In genomic region chr5:109937951-109938350, GRCh38 we compare ENCODE assay signal across 25 cellular contexts.
"Had no signal": no experiment of that assay in that cellular context is flagged by ENCODE, and none has a peak within 500 bp of the region (broad histone marks: within the 10 kb centered on the region; RNA-seq: fewer than 3 reads in every experiment).

No MANE protein-coding gene starts in this region.

- H3K27me3 Mint-ChIP-seq: naive thymus-derived CD8-positive, alpha-beta T cell; stimulated activated naive CD8-positive, alpha-beta T cell treated with anti-CD3 and anti-CD28 coated beads, Interleukin-15, amount 100 ng/mL, for 72 hours had no signal

- H3K36me3 ChIP-seq: gastrocnemius medialis, lower lobe of right lung, ovary, suprapubic skin, transverse colon, vagina had no signal

- H3K27ac ChIP-seq: dorsolateral prefrontal cortex, gastrocnemius medialis, lower lobe of right lung, ovary, psoas muscle, suprapubic skin, transverse colon, vagina had no signal

- H3K27me3 ChIP-seq: dorsolateral prefrontal cortex, gastrocnemius medialis, ovary, suprapubic skin, transverse colon, vagina had no signal

- DNase-seq: dorsolateral prefrontal cortex; effector CD4-positive, alpha-beta T cell; foreskin fibroblast; gastrocnemius medialis; head of caudate nucleus; left ventricle myocardium superior; lower lobe of right lung; naive thymus-derived CD8-positive, alpha-beta T cell; nephron progenitor cell; occipital lobe; ovary; posterior cingulate gyrus; psoas muscle; right cardiac atrium; stimulated activated CD4-positive, alpha-beta T cell treated with anti-CD3 and anti-CD28 coated beads, Interleukin-12 subunit alpha, Interleukin-12 subunit beta, amount 100 ng/mL, for 4 hours; stimulated activated CD4-positive, alpha-beta T cell treated with anti-CD3 and anti-CD28 coated beads, Interleukin-1b, Interleukin-23, amount 100 ng/mL, for 48 hours; stimulated activated CD4-positive, alpha-beta T cell treated with anti-CD3 and anti-CD28 coated beads, Interleukin-4, amount 100 ng/mL, for 1 hour; stimulated activated CD8-positive, alpha-beta memory T cell treated with anti-CD3 and anti-CD28 coated beads, Interleukin-4, amount 100 ng/mL, for 48 hours; stimulated activated naive CD4-positive, alpha-beta T cell; stimulated activated naive CD8-positive, alpha-beta T cell treated with anti-CD3 and anti-CD28 coated beads, Interleukin-15, amount 100 ng/mL, for 72 hours; transverse colon had no signal

- H3K4me2 ChIP-seq: smooth muscle cell had no signal

- H3K27ac Mint-ChIP-seq: nephron progenitor cell; stimulated activated naive CD8-positive, alpha-beta T cell treated with anti-CD3 and anti-CD28 coated beads, Interleukin-15, amount 100 ng/mL, for 72 hours had no signal

- H3K4me3 ChIP-seq: dorsolateral prefrontal cortex, gastrocnemius medialis, lower lobe of right lung, ovary, psoas muscle, smooth muscle cell, suprapubic skin, transverse colon, vagina had no signal

- FAIRE-seq: keratinocyte had no signal

- H3K9me3 ChIP-seq: gastrocnemius medialis, lower lobe of right lung, ovary, suprapubic skin, vagina had no signal

- H3K4me1 ChIP-seq: gastrocnemius medialis, lower lobe of right lung, psoas muscle, suprapubic skin, transverse colon, vagina had no signal

- ATAC-seq: gastrocnemius medialis; left ventricle myocardium superior; lower lobe of right lung; naive thymus-derived CD8-positive, alpha-beta T cell; psoas muscle; right cardiac atrium; stimulated activated naive CD8-positive, alpha-beta T cell treated with anti-CD3 and anti-CD28 coated beads, Interleukin-15, amount 100 ng/mL, for 72 hours had no signal

- H3K4me3 Mint-ChIP-seq: naive thymus-derived CD8-positive, alpha-beta T cell; nephron progenitor cell; stimulated activated naive CD8-positive, alpha-beta T cell treated with anti-CD3 and anti-CD28 coated beads, Interleukin-15, amount 100 ng/mL, for 72 hours had no signal
